8 cellular contexts compared by ENCODE assay signal in genomic region chr17:42928714-42929496, GRCh38. TPM values are rescaled to one million over a fixed set of nuclear protein-coding genes. Genes with fewer than 3 reads are reported as not detected.
DNase-seq lines count a peak whose midpoint lies in the region; ATAC-seq, FAIRE-seq and TF ChIP-seq lines count a peak whose summit lies in the region.

No MANE protein-coding gene starts in this region.

- H3K4me1 ChIP-seq in breast epithelium (no peaks in the 10 kb centered on the region), kidney (ENCODE audit: control insufficient read depth in 1 of 2, insufficient read depth in 1 of 2, low read depth in 1 of 2, low read length in 2 of 2) (peaks cover 8% of the 10 kb centered on the region in 2 donors)

- intact Hi-C loops in breast epithelium (cut with DNase I; ENCODE audit: low total_unique reads): no loop called here
- intact Hi-C loops in kidney (cut with DNase I): no loop called here

- DNase-seq in NCI-H510A treated with DMSO at 0.1 percent for 48 hours (lab: John Stamatoyannopoulos, UW) (peak; percentile 47), NCI-H510A (lab: John Stamatoyannopoulos, UW) (no peak), HUDEP-2 (lab: John Stamatoyannopoulos, UW; ENCODE audit: unreplicated experiment in 76 of 76) (peak in 74 of 76 experiments; percentile 11 to 91 (median 66)), SIG-M5 (lab: John Stamatoyannopoulos, UW) (peak; percentile 97), breast epithelium (ENCODE audit: low spot score in 2 of 2) (no peak), kidney (no peak)
- peak; percentile 16 to 19 for DNase-seq in stimulated activated CD4-positive, alpha-beta T cell treated with anti-CD3 and anti-CD28 coated beads, Interleukin-2, amount 100 ng/mL, for 48 hours

- no peak for TF ChIP-seq POLR2A in breast epithelium (IDR thresholded peaks at IDR 0.05)

- H3K27me3 ChIP-seq in breast epithelium: no peaks in the 10 kb centered on the region

- no peak for ATAC-seq in GM21723 (IDR thresholded peaks at IDR 0.05; ENCODE audit: unreplicated experiment)

- H3K4me3 ChIP-seq in breast epithelium (no peak overlapping the region), kidney (ENCODE audit: low read length in 2 of 2) (peak overlapping the region in 1 of 2 donors; percentile 20)

- H3K9ac ChIP-seq in kidney (ENCODE audit: low read length in 2 of 2): peak overlapping the region; percentile 10 to 29

- peak overlapping the region; percentile 13 to 40 for H3K27ac ChIP-seq in breast epithelium
- H3K27ac ChIP-seq in kidney (ENCODE audit: low read depth in 2 of 2, low read length in 2 of 2): peak overlapping the region; percentile 44 to 78

- H3K9me3 ChIP-seq in breast epithelium (no peaks in the 10 kb centered on the region), kidney (ENCODE audit: control insufficient read depth in 1 of 2, low read length in 2 of 2) (no peaks in the 10 kb centered on the region)

- TF ChIP-seq CTCF in breast epithelium (IDR thresholded peaks at IDR 0.05) (peak; percentile 41 to 52 (median 41)), kidney (IDR thresholded peaks at IDR 0.05; ENCODE audit: borderline replicate concordance, extremely low read depth, insufficient read depth) (peak; percentile 74)

- peak; percentile 80 for FAIRE-seq in kidney (lab: Jason Lieb, UNC)

- H3K36me3 ChIP-seq in breast epithelium: no peaks in the 10 kb centered on the region
- no peaks in the 10 kb centered on the region for H3K36me3 ChIP-seq in kidney (ENCODE audit: control insufficient read depth in 1 of 2, insufficient read depth in 2 of 2, low read length in 2 of 2)

RNA-seq across cellular contexts. Expression of gene G6PC1, which starts 28.3 kb away (rescaled TPM):
- total RNA-seq in breast epithelium: not detected
- total RNA-seq in kidney: 0.16 TPM
- polyA plus RNA-seq in kidney (ENCODE audit: insufficient read depth, low read depth, low replicate concordance): 10.5 TPM

RNA-seq across cellular contexts. Expression of gene AARSD1, which starts 35.3 kb away (rescaled TPM):
- total RNA-seq in breast epithelium: 10 to 100 TPM; 25.3 to 34.7 (median 26.5) TPM
- total RNA-seq in kidney: 35.8 TPM
- polyA plus RNA-seq in kidney (ENCODE audit: insufficient read depth, low read depth, low replicate concordance): 45.6 TPM

RNA-seq across cellular contexts. Expression of gene PTGES3L, which starts 51.0 kb away (rescaled TPM):
- total RNA-seq in breast epithelium (under 1 TPM in 2 of 3 donors, not detected in 1; 0.44 to 0.66 TPM), kidney (0.85 TPM)
- 1.2 TPM for polyA plus RNA-seq in kidney (ENCODE audit: insufficient read depth, low read depth, low replicate concordance)

RNA-seq across cellular contexts. Expression of gene RUNDC1, which starts 51.5 kb away (rescaled TPM):
- total RNA-seq in breast epithelium (10 to 100 TPM in 2 of 3 donors, 1 to 10 TPM in 1; 8.6 to 25.8 (median 22.3) TPM), kidney (19.5 TPM)
- polyA plus RNA-seq in kidney (ENCODE audit: insufficient read depth, low read depth, low replicate concordance): 10.1 TPM

Comparison
In these comparisons a context has a peak if more than half of its experiments do, and no peak if none do; other contexts are left out.
1. DNase-seq: peak in NCI-H510A treated with DMSO at 0.1 percent for 48 hours (single experiment), HUDEP-2 (74 of 76), SIG-M5 (single experiment) and stimulated activated CD4-positive, alpha-beta T cell treated with anti-CD3 and anti-CD28 coated beads, Interleukin-2, amount 100 ng/mL, for 48 hours (2 of 2); none in NCI-H510A (single experiment), breast epithelium (0 of 2) and kidney (single experiment).